18 cellular contexts compared by ENCODE assay signal in the genomic region with DNA sequence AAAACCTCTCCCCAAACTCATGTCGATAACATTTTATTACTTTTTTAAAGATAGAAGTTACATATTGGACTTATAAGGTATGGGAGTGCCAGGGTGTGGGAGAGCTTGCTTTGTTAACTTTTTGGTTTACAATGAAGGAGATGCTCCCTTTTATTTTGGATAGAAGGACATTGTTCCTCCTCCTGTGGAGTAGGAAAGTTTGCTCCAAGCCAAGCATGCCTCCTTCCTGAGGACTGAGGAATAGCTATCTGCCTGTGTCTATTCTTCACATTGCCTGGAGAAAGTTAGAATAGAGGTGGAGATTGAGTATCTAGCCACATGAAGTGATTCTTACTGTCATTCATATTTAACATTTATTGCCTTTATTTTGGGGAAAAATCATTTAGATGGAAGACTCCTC.
"Had no signal": no experiment of that assay in that cellular context is flagged by ENCODE, and none has a peak within 500 bp of the region (broad histone marks: within the 10 kb centered on the region; RNA-seq: fewer than 3 reads in every experiment).

No MANE protein-coding gene starts in this region.

- H3K27me3 ChIP-seq: cardiac muscle cell, spleen, tibial nerve had no signal

- H3K9me3 Mint-ChIP-seq: activated CD4-positive, alpha-beta memory T cell treated with anti-CD3 and anti-CD28 coated beads, Interleukin-2, amount 10 ng/mL, durations not matched to agents 7 days and 5 days; T-helper 2 cell treated with Interferon-gamma antibody and Interleukin-4, amounts not matched to agents 5 μg/mL and 100 μg/mL, for 36 hours had no signal

- H3K27ac ChIP-seq: cardiac muscle cell, lower lobe of right lung, spleen, tibial nerve, uterus had no signal

- ATAC-seq: activated CD4-positive, alpha-beta T cell treated with anti-CD3 and anti-CD28 coated beads for 36 hours; activated CD8-positive, alpha-beta memory T cell treated with anti-CD3 and anti-CD28 coated beads, Interleukin-2, amount 10 ng/mL, durations not matched to agents 7 days and 5 days; effector memory CD8-positive, alpha-beta T cell; lower lobe of right lung had no signal

- DNase-seq: activated CD4-positive, alpha-beta memory T cell treated with anti-CD3 and anti-CD28 coated beads, Interleukin-2, amount 10 ng/mL, durations not matched to agents 7 days and 5 days; activated CD4-positive, alpha-beta T cell treated with anti-CD3 and anti-CD28 coated beads for 36 hours; activated CD8-positive, alpha-beta memory T cell treated with anti-CD3 and anti-CD28 coated beads, Interleukin-2, amount 10 ng/mL, durations not matched to agents 7 days and 5 days; activated naive CD8-positive, alpha-beta T cell treated with anti-CD3 and anti-CD28 coated beads for 36 hours; amniotic stem cell; effector memory CD8-positive, alpha-beta T cell; lower lobe of right lung; occipital lobe; posterior cingulate gyrus; retina; spleen; stimulated activated CD8-positive, alpha-beta memory T cell treated with anti-CD3 and anti-CD28 coated beads, Interleukin-4, amount 100 ng/mL, for 48 hours; stimulated activated naive CD4-positive, alpha-beta T cell; uterus had no signal

- H3K4me1 Mint-ChIP-seq: activated CD4-positive, alpha-beta memory T cell treated with anti-CD3 and anti-CD28 coated beads, Interleukin-2, amount 10 ng/mL, durations not matched to agents 7 days and 5 days; activated CD4-positive, alpha-beta T cell treated with anti-CD3 and anti-CD28 coated beads for 36 hours; activated CD8-positive, alpha-beta memory T cell treated with anti-CD3 and anti-CD28 coated beads, Interleukin-2, amount 10 ng/mL, durations not matched to agents 7 days and 5 days; activated naive CD8-positive, alpha-beta T cell treated with anti-CD3 and anti-CD28 coated beads for 36 hours had no signal

- H3K4me3 Mint-ChIP-seq: activated CD4-positive, alpha-beta memory T cell treated with anti-CD3 and anti-CD28 coated beads, Interleukin-2, amount 10 ng/mL, durations not matched to agents 7 days and 5 days; activated CD4-positive, alpha-beta T cell treated with anti-CD3 and anti-CD28 coated beads for 36 hours; activated CD8-positive, alpha-beta memory T cell treated with anti-CD3 and anti-CD28 coated beads, Interleukin-2, amount 10 ng/mL, durations not matched to agents 7 days and 5 days; activated naive CD8-positive, alpha-beta T cell treated with anti-CD3 and anti-CD28 coated beads for 36 hours; effector memory CD8-positive, alpha-beta T cell; nephron; T-helper 2 cell treated with Interferon-gamma antibody and Interleukin-4, amounts not matched to agents 5 μg/mL and 100 μg/mL, for 36 hours had no signal

- H3K4me1 ChIP-seq: lower lobe of right lung, spleen, tibial nerve, uterus had no signal

- H3K4me3 ChIP-seq: cardiac muscle cell, lower lobe of right lung, spleen, tibial nerve, uterus had no signal

- H3K27me3 Mint-ChIP-seq: activated CD8-positive, alpha-beta memory T cell treated with anti-CD3 and anti-CD28 coated beads, Interleukin-2, amount 10 ng/mL, durations not matched to agents 7 days and 5 days; activated naive CD8-positive, alpha-beta T cell treated with anti-CD3 and anti-CD28 coated beads for 36 hours; effector memory CD8-positive, alpha-beta T cell had no signal

- H3K27ac Mint-ChIP-seq: activated CD4-positive, alpha-beta memory T cell treated with anti-CD3 and anti-CD28 coated beads, Interleukin-2, amount 10 ng/mL, durations not matched to agents 7 days and 5 days; activated CD4-positive, alpha-beta T cell treated with anti-CD3 and anti-CD28 coated beads for 36 hours; activated CD8-positive, alpha-beta memory T cell treated with anti-CD3 and anti-CD28 coated beads, Interleukin-2, amount 10 ng/mL, durations not matched to agents 7 days and 5 days; activated naive CD8-positive, alpha-beta T cell treated with anti-CD3 and anti-CD28 coated beads for 36 hours; effector memory CD8-positive, alpha-beta T cell; nephron; T-helper 2 cell treated with Interferon-gamma antibody and Interleukin-4, amounts not matched to agents 5 μg/mL and 100 μg/mL, for 36 hours had no signal

- H3K36me3 ChIP-seq: cardiac muscle cell, lower lobe of right lung, spleen, tibial nerve, uterus had no signal

- H3K9me3 ChIP-seq: lower lobe of right lung, spleen, tibial nerve, uterus had no signal

- H3K36me3 Mint-ChIP-seq: activated CD8-positive, alpha-beta memory T cell treated with anti-CD3 and anti-CD28 coated beads, Interleukin-2, amount 10 ng/mL, durations not matched to agents 7 days and 5 days; activated naive CD8-positive, alpha-beta T cell treated with anti-CD3 and anti-CD28 coated beads for 36 hours had no signal
